Comparison of ENCODE assay signal across 22 cellular contexts in the genomic region with DNA sequence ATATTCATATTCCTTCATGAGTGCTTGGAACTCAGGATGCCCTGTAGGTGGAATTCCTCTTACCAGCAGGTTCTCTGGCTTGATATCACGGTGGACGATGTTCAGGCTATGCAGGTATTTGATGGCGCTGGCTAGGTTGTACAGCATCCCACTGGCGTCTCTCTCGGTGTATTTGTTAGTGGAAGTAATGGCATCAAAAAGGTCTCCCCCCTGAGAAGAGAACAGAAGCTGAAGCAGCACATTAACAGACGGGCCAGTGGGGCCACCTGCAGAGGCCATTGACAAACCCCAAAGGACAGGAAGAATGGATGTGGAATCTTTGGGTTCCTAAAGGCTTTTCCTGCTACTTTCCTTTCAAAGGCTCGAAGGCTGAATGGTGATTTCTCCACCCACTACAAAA.
"Had no signal": no experiment of that assay in that cellular context is flagged by ENCODE, and none has a peak within 500 bp of the region (broad histone marks: within the 10 kb centered on the region; RNA-seq: fewer than 3 reads in every experiment).

No MANE protein-coding gene starts in this region.

- H3K4me1 ChIP-seq: colonic mucosa had no signal

- DNase-seq: activated B cell treated with CpG ODN at 0.5 μM for 24 hours; activated CD4-positive, alpha-beta T cell treated with anti-CD3 and anti-CD28 coated beads for 48 hours; activated CD4-positive, alpha-beta T cell treated with anti-CD3 and anti-CD28 coated beads, Interleukin-2, amount 50 U/mL, for 1 hour; activated CD4-positive, alpha-beta T cell treated with anti-CD3 and anti-CD28 coated beads, Interleukin-2, amount 50 U/mL, for 48 hours; activated CD8-positive, alpha-beta memory T cell treated with anti-CD3 and anti-CD28 coated beads for 24 hours; activated CD8-positive, alpha-beta T cell treated with anti-CD3 and anti-CD28 coated beads for 36 hours; activated effector memory CD4-positive, alpha-beta T cell treated with Interleukin-2 at 50 U/mL for 16 hours; activated gamma-delta T cell treated with Interleukin-2 at 50 U/mL for 16 hours; activated naive CD4-positive, alpha-beta T cell treated with anti-CD3 and anti-CD28 coated beads, Interleukin-2, amount 50 U/mL, for 16 hours; activated naive CD4-positive, alpha-beta T cell treated with Interleukin-2 at 50 U/mL for 16 hours; activated T-cell treated with anti-CD3 and anti-CD28 coated beads, Interleukin-2, amount 50 U/mL, for 4 hours; amniotic stem cell; anterior cingulate cortex; cerebellar nuclear complex; colonic mucosa; effector CD8-positive, alpha-beta T cell; esophagus squamous epithelium; foreskin melanocyte; T-helper 2 cell had no signal

- H3K9me3 ChIP-seq: colonic mucosa, esophagus squamous epithelium, gastroesophageal sphincter had no signal

- H3K36me3 ChIP-seq: colonic mucosa, esophagus squamous epithelium, gastroesophageal sphincter had no signal

- H3K4me3 ChIP-seq: colonic mucosa, esophagus squamous epithelium, gastroesophageal sphincter had no signal

- H3K27me3 ChIP-seq: colonic mucosa, esophagus squamous epithelium, gastroesophageal sphincter had no signal

- H3K27ac ChIP-seq: colonic mucosa, epithelial cell of prostate, esophagus squamous epithelium, gastroesophageal sphincter, VCaP had no signal
